In the genomic region with DNA sequence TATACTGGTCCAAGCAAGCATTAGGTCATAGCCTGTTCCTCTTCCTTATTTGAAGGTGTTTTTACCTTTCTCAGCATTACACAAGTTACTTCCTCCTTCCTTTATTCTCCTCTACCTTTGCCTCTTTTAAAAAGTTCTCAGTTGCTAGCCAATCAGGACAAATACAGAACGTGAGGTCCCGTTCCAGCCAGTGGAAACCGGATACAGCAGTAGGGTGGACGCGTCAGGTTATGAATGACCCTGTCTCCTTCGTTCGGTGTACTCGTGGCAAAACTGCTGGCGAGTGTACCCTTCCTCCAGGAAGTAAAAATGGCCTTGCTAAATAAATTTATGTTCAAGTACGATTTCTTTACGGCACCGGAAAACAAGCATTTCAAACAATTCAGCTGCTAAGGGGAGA, we compare ENCODE assay signal across 1 cellular context.
TF ChIP-seq lines count a peak whose summit lies in the region.

No MANE protein-coding gene starts in this region.

TF ChIP-seq in K562, 482 proteins besides CTCF, POLR2A, EP300 and RAD21:
- TF ChIP-seq ZNF57 (CRISPR knock-in tag; IDR thresholded peaks at IDR 0.05) (no peak), CEBPB (tag; IDR thresholded peaks at IDR 0.05) (no peak), TEAD4 (IDR thresholded peaks at IDR 0.05; ENCODE audit: low read length) (no peak), TEAD4 (CRISPR knock-in tag; IDR thresholded peaks at IDR 0.05; ENCODE audit: borderline replicate concordance) (no peak), ZSCAN32 (CRISPR knock-in tag; IDR thresholded peaks at IDR 0.05) (no peak), ZNF76 (CRISPR knock-in tag; IDR thresholded peaks at IDR 0.05; ENCODE audit: borderline replicate concordance) (no peak), SMARCB1 (IDR thresholded peaks at IDR 0.05; ENCODE audit: insufficient read length, low read depth) (no peak), MEIS2 (IDR thresholded peaks at IDR 0.05; ENCODE audit: partially characterized antibody) (no peak), DACH1 (IDR thresholded peaks at IDR 0.05; ENCODE audit: partially characterized antibody) (no peak)
TF ChIP-seq in K562: peak in this region for 0.
